8 cellular contexts compared by ENCODE assay signal in the genomic region with DNA sequence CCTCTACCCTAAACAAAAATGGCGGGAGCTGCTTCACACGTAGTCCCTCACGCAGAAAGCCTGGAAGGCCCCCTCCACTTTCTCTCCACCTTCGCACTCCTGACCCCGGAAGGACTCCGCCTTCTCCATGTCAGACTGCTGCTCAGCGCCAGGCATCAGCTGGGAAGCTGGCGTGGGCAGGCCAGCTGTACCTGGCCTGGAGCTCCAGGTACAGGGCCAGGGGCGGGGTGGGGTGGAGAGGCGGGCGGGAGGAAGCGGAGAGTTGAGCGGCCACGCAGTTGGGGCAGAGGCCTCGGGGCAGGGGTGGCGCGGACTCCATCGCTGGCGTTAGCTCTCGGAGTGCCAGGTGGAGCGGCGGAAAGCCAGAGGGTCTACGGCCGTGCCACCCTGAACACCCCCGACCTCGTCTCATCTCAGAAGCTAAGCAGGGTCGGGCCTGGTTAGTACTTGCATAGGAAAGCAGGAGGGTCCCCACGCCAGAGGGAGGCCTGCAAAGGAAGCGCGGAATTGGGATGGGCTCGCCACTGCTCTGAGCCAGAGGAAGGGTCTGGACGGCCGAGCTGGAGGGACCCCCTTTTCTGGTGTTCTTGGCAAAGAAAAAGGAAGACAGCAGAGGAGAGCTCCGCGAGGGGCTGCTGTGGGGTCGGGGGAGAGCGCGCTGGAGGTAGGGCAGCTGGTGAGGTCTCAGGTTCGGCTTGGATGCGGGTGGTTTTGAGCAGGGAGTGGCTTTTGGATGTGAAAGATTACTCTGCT. TPM values are rescaled to one million over a fixed set of nuclear protein-coding genes. Genes with fewer than 3 reads are reported as not detected.
DNase-seq lines count a peak whose midpoint lies in the region; ATAC-seq and TF ChIP-seq lines count a peak whose summit lies in the region.

A gene with protein sequence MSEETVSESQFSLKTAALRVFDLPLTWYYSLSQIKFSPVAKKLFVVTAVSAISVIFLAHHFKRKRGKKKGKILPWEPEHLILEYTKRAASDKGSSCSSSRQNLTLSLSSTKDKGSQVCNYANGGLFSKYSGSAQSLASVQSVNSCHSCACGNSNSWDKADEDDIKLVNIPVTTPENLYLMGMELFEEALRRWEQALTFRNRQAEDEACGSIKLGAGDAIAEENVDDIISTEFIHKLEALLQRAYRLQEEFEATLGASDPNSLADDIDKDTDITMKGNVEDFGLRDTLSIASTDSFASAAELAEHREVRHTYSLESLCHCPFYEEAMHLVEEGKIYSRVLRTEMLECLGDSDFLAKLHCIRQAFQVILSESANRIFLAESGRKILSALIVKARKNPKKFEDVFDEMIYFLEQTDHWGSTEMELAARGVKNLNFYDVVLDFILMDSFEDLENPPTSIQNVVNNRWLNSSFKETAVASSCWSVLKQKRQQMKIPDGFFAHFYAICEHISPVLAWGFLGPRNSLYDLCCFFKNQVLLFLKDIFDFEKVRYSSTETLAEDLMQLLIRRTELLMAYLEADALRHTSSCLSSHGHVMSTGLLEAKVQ (plus strand): TSS at position 121 of the 753 bp plus-strand sequence. CDS start 3,604 bp downstream, outside the sequence.

- H3K27me3 ChIP-seq in left lung: no peaks in the 10 kb centered on the region

- peak within 1 kb of the TSS; percentile 77 for H3K27ac ChIP-seq in C4-2B
- H3K27ac ChIP-seq in left lung: peak within 1 kb of the TSS; percentile 57 to 68

- H3K4me3 ChIP-seq in left lung: peak within 1 kb of the TSS; percentile 81 to 91

- TF ChIP-seq CTCF in C4-2B (conservative IDR thresholded peaks at IDR 0.05) (no peak), left lung (IDR thresholded peaks at IDR 0.05) (no peak)

- H3K9me3 Mint-ChIP-seq in activated CD4-positive, alpha-beta T cell treated with anti-CD3 and anti-CD28 coated beads, Interleukin-2, amount 10 ng/mL, durations not matched to agents 7 days and 5 days: no peaks in the 10 kb centered on the region
- H3K9me3 Mint-ChIP-seq in dendritic cell treated with granulocyte-macrophage colony-stimulating factor and Interleukin-4, amounts not matched to agents 40 ng/mL and 50 ng/mL, for 4 days: no peaks in the 10 kb centered on the region

- peaks cover 0 to 13% of the 10 kb centered on the region in 2 donors for H3K36me3 ChIP-seq in left lung

- H3K36me3 Mint-ChIP-seq in activated CD4-positive, alpha-beta T cell treated with anti-CD3 and anti-CD28 coated beads, Interleukin-2, amount 10 ng/mL, durations not matched to agents 7 days and 5 days (ENCODE audit: low read depth): peaks cover 21% of the 10 kb centered on the region
- peaks cover 23% of the 10 kb centered on the region for H3K36me3 Mint-ChIP-seq in dendritic cell treated with granulocyte-macrophage colony-stimulating factor and Interleukin-4, amounts not matched to agents 40 ng/mL and 50 ng/mL, for 4 days (ENCODE audit: low read depth)

- intact Hi-C loops in dendritic cell treated with granulocyte-macrophage colony-stimulating factor and Interleukin-4, amounts not matched to agents 40 ng/mL and 50 ng/mL, for 4 days (cut with micrococcal nuclease): loop anchor here (1.0 kb wide), 1 partner anchor 20 kb away; the partner anchor contains the start of gene USP33
- intact Hi-C loops in left lung (cut with DNase I): no loop called here

- POLR2A ChIA-PET in activated CD4-positive, alpha-beta T cell treated with anti-CD3 and anti-CD28 coated beads, Interleukin-2, amount 10 ng/mL, durations not matched to agents 7 days and 5 days (lab: Charles Lee): interaction anchor here (0.7 to 1.3 kb wide), 4 partner anchors 10 to 1284 kb away, joined by 3 to 10 read pairs (median 4); partner anchors contain the start of genes DNAJB4 and FUBP1

- CTCF ChIA-PET in activated CD4-positive, alpha-beta T cell treated with anti-CD3 and anti-CD28 coated beads, Interleukin-2, amount 10 ng/mL, durations not matched to agents 7 days and 5 days (lab: Charles Lee): interaction anchor here (0.7 to 1.0 kb wide), 5 partner anchors 10 to 96 kb away, joined by 3 to 6 read pairs (median 3); partner anchors contain the start of gene USP33

- no peaks in the 10 kb centered on the region for H3K9me3 ChIP-seq in left lung

- H3K4me1 ChIP-seq in left lung: peaks cover 0 to 25% of the 10 kb centered on the region in 2 donors

- peak within 1 kb of the TSS; percentile 90 for H3K27ac Mint-ChIP-seq in activated CD4-positive, alpha-beta T cell treated with anti-CD3 and anti-CD28 coated beads, Interleukin-2, amount 10 ng/mL, durations not matched to agents 7 days and 5 days
- H3K27ac Mint-ChIP-seq in dendritic cell treated with granulocyte-macrophage colony-stimulating factor and Interleukin-4, amounts not matched to agents 40 ng/mL and 50 ng/mL, for 4 days: peak within 1 kb of the TSS; percentile 80

- H3K4me3 Mint-ChIP-seq in activated CD4-positive, alpha-beta T cell treated with anti-CD3 and anti-CD28 coated beads, Interleukin-2, amount 10 ng/mL, durations not matched to agents 7 days and 5 days: peak within 1 kb of the TSS; percentile 97
- peak within 1 kb of the TSS; percentile 92 for H3K4me3 Mint-ChIP-seq in dendritic cell treated with granulocyte-macrophage colony-stimulating factor and Interleukin-4, amounts not matched to agents 40 ng/mL and 50 ng/mL, for 4 days

- DNase-seq in NCI-H69 (lab: John Stamatoyannopoulos, UW) (peak; percentile 92), left lung (peak; percentile 93)
- peak; percentile 93 for DNase-seq in activated CD4-positive, alpha-beta T cell treated with anti-CD3 and anti-CD28 coated beads, Interleukin-2, amount 10 ng/mL, durations not matched to agents 7 days and 5 days
- peak; percentile 80 for DNase-seq in stimulated activated CD4-positive, alpha-beta T cell treated with anti-CD3 and anti-CD28 coated beads, Interleukin-2, amount 100 ng/mL, for 4 hours (ENCODE audit: low read depth)

- ATAC-seq in GM19372 (IDR thresholded peaks at IDR 0.05; ENCODE audit: low read depth, unreplicated experiment) (peak; percentile 93), HG03521 (IDR thresholded peaks at IDR 0.05; ENCODE audit: unreplicated experiment) (peak; percentile 81), left lung (peak; percentile 99)

- H3K4me1 Mint-ChIP-seq in activated CD4-positive, alpha-beta T cell treated with anti-CD3 and anti-CD28 coated beads, Interleukin-2, amount 10 ng/mL, durations not matched to agents 7 days and 5 days: peaks cover 42% of the 10 kb centered on the region
- peaks cover 15% of the 10 kb centered on the region for H3K4me1 Mint-ChIP-seq in dendritic cell treated with granulocyte-macrophage colony-stimulating factor and Interleukin-4, amounts not matched to agents 40 ng/mL and 50 ng/mL, for 4 days (ENCODE audit: low read depth)

- no peaks in the 10 kb centered on the region for H3K27me3 Mint-ChIP-seq in activated CD4-positive, alpha-beta T cell treated with anti-CD3 and anti-CD28 coated beads, Interleukin-2, amount 10 ng/mL, durations not matched to agents 7 days and 5 days
- no peaks in the 10 kb centered on the region for H3K27me3 Mint-ChIP-seq in dendritic cell treated with granulocyte-macrophage colony-stimulating factor and Interleukin-4, amounts not matched to agents 40 ng/mL and 50 ng/mL, for 4 days

RNA-seq across cellular contexts. Expression of the gene that starts here (rescaled TPM):
- total RNA-seq in activated CD4-positive, alpha-beta T cell treated with anti-CD3 and anti-CD28 coated beads, Interleukin-2, amount 10 ng/mL, durations not matched to agents 7 days and 5 days: 10 to 100 TPM; 10.5 to 10.8 TPM
- total RNA-seq in left lung: 10 to 100 TPM; 15.5 to 16.4 TPM

Comparison
In these comparisons a context has a peak if more than half of its experiments do, and no peak if none do; other contexts are left out.
1. Peak in every context shown above with its lines: DNase-seq, ATAC-seq, H3K4me3 ChIP-seq and H3K27ac ChIP-seq.